ENCODE assay signal across 8 cellular contexts in genomic region chr16:4416200-4417032, GRCh38. TPM values are rescaled to one million over a fixed set of nuclear protein-coding genes. Genes with fewer than 3 reads are reported as not detected.
DNase-seq lines count a peak whose midpoint lies in the region; ATAC-seq and TF ChIP-seq lines count a peak whose summit lies in the region.

Gene CORO7, minus strand, starts transcription at chr16:4416596. Its CDS starts 78 bp downstream, at chr16:4416518.

- ATAC-seq in memory B cell (ENCODE audit: low read depth), result peak; percentile 65

- POLR2A ChIA-PET in activated CD8-positive, alpha-beta memory T cell treated with anti-CD3 and anti-CD28 coated beads for 36 hours (lab: Charles Lee), result interaction anchor here (0.6 to 1.8 kb wide), 8 partner anchors 8 to 541 kb away, joined by 3 to 7 read pairs (median 3); partner anchors contain the start of genes HMOX2 and MGRN1

- peak within 1 kb of the TSS; percentile 81 for H3K4me3 ChIP-seq in effector memory CD4-positive, alpha-beta T cell (ENCODE audit: insufficient read depth, low read depth, low read length, poor library complexity, severe bottlenecking)

- no peaks in the 10 kb centered on the region for H3K27me3 ChIP-seq in effector memory CD4-positive, alpha-beta T cell (replicated peaks; ENCODE audit: control insufficient read depth, insufficient read depth, low read length, poor library complexity, severe bottlenecking)

- peak within 1 kb of the TSS; percentile 99 for H3K27ac Mint-ChIP-seq in memory B cell

- no peaks in the 10 kb centered on the region for H3K9me3 Mint-ChIP-seq in memory B cell

- DNase-seq in CMK (ENCODE audit: low read depth) (peak; percentile 81), GM20000 (ENCODE audit: low spot score) (peak; percentile 97), HT1080 (ENCODE audit: low read depth) (peak; percentile 84), memory B cell (ENCODE audit: low spot score in 2 of 2) (peak; percentile 98 to 100)
- peak; percentile 99 for DNase-seq in NK-92 treated with Interleukin-12 subunit alpha and Interleukin-12 subunit beta, amount 100 ng/mL, for 24 hours (lab: John Stamatoyannopoulos, UW)
- peak; percentile 98 to 99 (median 99) for DNase-seq in effector memory CD4-positive, alpha-beta T cell
- peak; percentile 98 for DNase-seq in stimulated activated CD8-positive, alpha-beta memory T cell treated with anti-CD3 and anti-CD28 coated beads, Interleukin-12 subunit alpha, Interleukin-12 subunit beta, amount 100 ng/mL, for 1 hour (ENCODE audit: low read depth)

- peaks cover 12% of the 10 kb centered on the region for H3K36me3 Mint-ChIP-seq in memory B cell

- no peaks in the 10 kb centered on the region for H3K9me3 ChIP-seq in effector memory CD4-positive, alpha-beta T cell (ENCODE audit: control insufficient read depth, low read length)

- H3K4me1 ChIP-seq in effector memory CD4-positive, alpha-beta T cell (ENCODE audit: control insufficient read depth, insufficient read depth, low read length, poor library complexity, severe bottlenecking), result peaks cover 29% of the 10 kb centered on the region

- H3K27me3 Mint-ChIP-seq in memory B cell, result no peaks in the 10 kb centered on the region

- peak within 1 kb of the TSS; percentile 97 for H3K4me3 Mint-ChIP-seq in memory B cell

- H3K27ac ChIP-seq in effector memory CD4-positive, alpha-beta T cell (ENCODE audit: insufficient read depth, low read length, poor library complexity, severe bottlenecking), result peak within 1 kb of the TSS; percentile 99

- CTCF ChIA-PET in activated CD8-positive, alpha-beta memory T cell treated with anti-CD3 and anti-CD28 coated beads for 36 hours (lab: Charles Lee), result interaction anchor here (0.9 to 3.7 kb wide), 2 partner anchors 13 to 60 kb away, joined by 3 to 11 read pairs; partner anchors contain the start of gene HMOX2

- peaks cover 23% of the 10 kb centered on the region for H3K4me1 Mint-ChIP-seq in memory B cell

- peaks cover 20% of the 10 kb centered on the region for H3K36me3 ChIP-seq in effector memory CD4-positive, alpha-beta T cell (ENCODE audit: control insufficient read depth, insufficient read depth, low read length)

- TF ChIP-seq CTCF in GM20000 (IDR thresholded peaks at IDR 0.05; ENCODE audit: extremely low read depth, missing control alignments), result no peak

RNA-seq across cellular contexts. Expression of gene CORO7, which starts in this region (rescaled TPM):
- 19.2 and 24.9 TPM in 2 replicates for total RNA-seq in HT1080 (2014; rRNA removed; shearing (Covaris generic))
- 11.8 and 11.9 TPM in 2 replicates for polyA plus RNA-seq in HT1080 (2015; cell fraction: cytosol; rRNA removed)
- polyA plus RNA-seq in HT1080 (2015; cell fraction: nucleus; rRNA removed), result 51.3 and 59.1 TPM in 2 replicates
- total RNA-seq in activated CD8-positive, alpha-beta memory T cell treated with anti-CD3 and anti-CD28 coated beads for 36 hours, result 10 to 100 TPM; 80.2 to 86.3 TPM

Comparison
In these comparisons a context has a peak if more than half of its experiments do, and no peak if none do; other contexts are left out.
1. Peak in every context shown above with its lines: DNase-seq, ATAC-seq, H3K4me3 ChIP-seq and H3K27ac ChIP-seq.